Comparison of ENCODE assay signal across 16 cellular contexts in genomic region chr5:178378527-178379484, GRCh38.
DNase-seq lines count a peak whose midpoint lies in the region; ATAC-seq, FAIRE-seq and TF ChIP-seq lines count a peak whose summit lies in the region.
"Had no signal": no experiment of that assay in that cellular context is flagged by ENCODE, and none has a peak within 500 bp of the region (broad histone marks: within the 10 kb centered on the region; RNA-seq: fewer than 3 reads in every experiment).

No MANE protein-coding gene starts in this region.

- TF ChIP-seq POLR2A in erythroblast (IDR thresholded peaks at IDR 0.05; ENCODE audit: low read length): no peak

- no peak overlapping the region for H3K27ac ChIP-seq in kidney (ENCODE audit: low read depth in 2 of 2, low read length in 2 of 2)
- H3K27ac ChIP-seq: GM23248, KMS-11, SK-N-MC had no signal

- H3K4me3 ChIP-seq in H7 (ENCODE audit: insufficient read depth, low read depth, low read length) (no peak overlapping the region), kidney (ENCODE audit: low read length in 2 of 2) (no peak overlapping the region)
- H3K4me3 ChIP-seq: GM23248, SK-N-MC had no signal

- H3K27me3 ChIP-seq in H7 (ENCODE audit: control insufficient read depth, insufficient read depth, low read length): no peaks in the 10 kb centered on the region

- H3K4me1 ChIP-seq in kidney (ENCODE audit: control insufficient read depth in 1 of 2, insufficient read depth in 1 of 2, low read depth in 1 of 2, low read length in 2 of 2): no peaks in the 10 kb centered on the region

- no peak for FAIRE-seq in kidney (lab: Jason Lieb, UNC)

- no peaks in the 10 kb centered on the region for H3K9me3 ChIP-seq in kidney (ENCODE audit: control insufficient read depth in 1 of 2, low read length in 2 of 2)

- DNase-seq in H7 (peak; percentile 26), OCI-M1 (lab: John Stamatoyannopoulos, UW) (peak; percentile 5), kidney (peak; percentile 38), posterior vena cava (ENCODE audit: low spot score) (peak; percentile 40), AG08395 (ENCODE audit: low spot score) (no peak), erythroblast (lab: John Stamatoyannopoulos, UW) (no peak)
- DNase-seq: CD4-positive, CD25-positive, alpha-beta regulatory T cell; GM23248; NCI-H1092; NCI-H146; NCI-H2081; NCI-H774; Right ventricle myocardium superior had no signal

- no peak for ATAC-seq in GM21526 (IDR thresholded peaks at IDR 0.05; ENCODE audit: low FRiP score, unreplicated experiment)

- intact Hi-C loops in kidney (cut with DNase I) (no loop called here), posterior vena cava (cut with DNase I) (no loop called here)

- no peak overlapping the region for H3K9ac ChIP-seq in kidney (ENCODE audit: low read length in 2 of 2)
- H3K9ac ChIP-seq: GM23248, KMS-11 had no signal

- H3K36me3 ChIP-seq in H7 (replicated peaks; ENCODE audit: control insufficient read depth, insufficient read depth, low read length): no peaks in the 10 kb centered on the region
- H3K36me3 ChIP-seq in kidney (ENCODE audit: control insufficient read depth in 1 of 2, insufficient read depth in 2 of 2, low read length in 2 of 2): no peaks in the 10 kb centered on the region

- no peak for TF ChIP-seq CTCF in kidney (IDR thresholded peaks at IDR 0.05; ENCODE audit: borderline replicate concordance, extremely low read depth, insufficient read depth)

Comparison
In these comparisons a context has a peak if more than half of its experiments do, and no peak if none do; other contexts are left out.
1. DNase-seq: peak in H7 (single experiment), OCI-M1 (single experiment), kidney (single experiment) and posterior vena cava (single experiment); none in AG08395 (single experiment) and erythroblast (0 of 2).